ENCODE assay signal across 20 cellular contexts in the genomic region with DNA sequence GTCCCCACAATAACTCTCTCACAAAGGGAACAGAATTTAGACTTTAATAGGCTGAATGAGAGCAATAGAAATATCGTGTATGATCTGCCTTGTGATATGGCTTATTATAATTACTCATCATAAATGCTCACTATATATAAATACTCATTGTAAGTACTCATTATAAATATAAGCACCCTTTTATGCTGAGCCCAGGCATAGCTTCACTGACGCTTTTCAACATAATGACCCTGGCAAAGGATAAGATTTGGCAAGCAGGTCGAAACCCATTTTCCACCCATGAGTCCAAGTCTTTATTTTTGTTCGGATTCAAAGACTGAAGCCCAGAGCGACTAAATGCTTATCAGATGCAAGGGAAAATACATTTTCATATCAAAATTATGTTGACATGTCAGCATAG.
"Had no signal": no experiment of that assay in that cellular context is flagged by ENCODE, and none has a peak within 500 bp of the region (broad histone marks: within the 10 kb centered on the region; RNA-seq: fewer than 3 reads in every experiment).

No MANE protein-coding gene starts in this region.

- H3K36me3 Mint-ChIP-seq: naive thymus-derived CD4-positive, alpha-beta T cell had no signal

- H3K4me3 ChIP-seq: gastroesophageal sphincter, lung, right atrium auricular region, sigmoid colon, skin epidermis, suprapubic skin, thyroid gland, upper lobe of right lung, vagina had no signal

- H3K4me1 Mint-ChIP-seq: central memory CD8-positive, alpha-beta T cell; naive thymus-derived CD4-positive, alpha-beta T cell had no signal

- H3K27me3 Mint-ChIP-seq: central memory CD8-positive, alpha-beta T cell had no signal

- H3K4me3 Mint-ChIP-seq: central memory CD8-positive, alpha-beta T cell; naive thymus-derived CD4-positive, alpha-beta T cell; nephron progenitor cell had no signal

- DNase-seq: effector memory CD4-positive, alpha-beta T cell; erythroblast; glutamatergic neuron; islet precursor cell; mesendoderm; naive thymus-derived CD4-positive, alpha-beta T cell; nephron progenitor cell; sigmoid colon; stimulated activated CD4-positive, alpha-beta T cell treated with anti-CD3 and anti-CD28 coated beads, Interleukin-12 subunit alpha, Interleukin-12 subunit beta, amount 100 ng/mL, for 4 hours; stimulated activated naive CD4-positive, alpha-beta T cell; thyroid gland; upper lobe of right lung had no signal

- ATAC-seq: gastroesophageal sphincter; left lobe of liver; naive thymus-derived CD4-positive, alpha-beta T cell; upper lobe of right lung had no signal

- H3K27ac Mint-ChIP-seq: naive thymus-derived CD4-positive, alpha-beta T cell; nephron progenitor cell had no signal
